23 cellular contexts compared by ENCODE assay signal in genomic region chr1:38512024-38512623, GRCh38.
DNase-seq lines count a peak whose midpoint lies in the region; ATAC-seq and TF ChIP-seq lines count a peak whose summit lies in the region.
"Had no signal": no experiment of that assay in that cellular context is flagged by ENCODE, and none has a peak within 500 bp of the region (broad histone marks: within the 10 kb centered on the region; RNA-seq: fewer than 3 reads in every experiment).

No MANE protein-coding gene starts in this region.

- no peak overlapping the region for H3K4me3 ChIP-seq in esophagus squamous epithelium
- H3K4me3 ChIP-seq in suprapubic skin: no peak overlapping the region
- H3K4me3 ChIP-seq: A549; BLaER1 treated with 17β-estradiol and CSF1 and Interleukin-3, amounts not matched to agents 10 nM and 100 nM; GM12878; GM23338 had no signal

- WGBS in esophagus squamous epithelium, 2 donors: 28 to 32% methylated on average over 3 of the region's 3 CpGs
- WGBS in suprapubic skin: 39% methylated on average over 3 of the region's 3 CpGs

- intact Hi-C loops in esophagus squamous epithelium (cut with DNase I): no loop called here

- no peaks in the 10 kb centered on the region for H3K4me1 Mint-ChIP-seq in activated CD8-positive, alpha-beta memory T cell treated with anti-CD3 and anti-CD28 coated beads, Interleukin-2, amount 10 ng/mL, durations not matched to agents 7 days and 5 days
- H3K4me1 Mint-ChIP-seq: CD8-positive, alpha-beta memory T cell had no signal

- ATAC-seq in activated CD8-positive, alpha-beta memory T cell treated with anti-CD3 and anti-CD28 coated beads, Interleukin-2, amount 10 ng/mL, durations not matched to agents 7 days and 5 days: no peak
- no peak for ATAC-seq in GM18517 (IDR thresholded peaks at IDR 0.05; ENCODE audit: unreplicated experiment)
- ATAC-seq: A549, GM12878, GM23338, HCT116 had no signal

- peaks cover 40% of the 10 kb centered on the region for H3K27me3 Mint-ChIP-seq in activated CD8-positive, alpha-beta memory T cell treated with anti-CD3 and anti-CD28 coated beads, Interleukin-2, amount 10 ng/mL, durations not matched to agents 7 days and 5 days

- H3K36me3 ChIP-seq in esophagus squamous epithelium (no peaks in the 10 kb centered on the region), suprapubic skin (no peaks in the 10 kb centered on the region)
- H3K36me3 ChIP-seq: BE2C; BLaER1 treated with 17β-estradiol and CSF1 and Interleukin-3, amounts not matched to agents 10 nM and 100 nM had no signal

- H3K36me3 Mint-ChIP-seq in activated CD8-positive, alpha-beta memory T cell treated with anti-CD3 and anti-CD28 coated beads, Interleukin-2, amount 10 ng/mL, durations not matched to agents 7 days and 5 days: no peaks in the 10 kb centered on the region
- H3K36me3 Mint-ChIP-seq: CD14-positive monocyte; CD8-positive, alpha-beta memory T cell had no signal

- no peak for TF ChIP-seq CTCF in esophagus squamous epithelium (IDR thresholded peaks at IDR 0.05)
- TF ChIP-seq CTCF in suprapubic skin (IDR thresholded peaks at IDR 0.05): no peak

- H3K9me3 ChIP-seq in esophagus squamous epithelium (no peaks in the 10 kb centered on the region), suprapubic skin (no peaks in the 10 kb centered on the region)
- H3K9me3 ChIP-seq: A549; BE2C; BLaER1 treated with 17β-estradiol and CSF1 and Interleukin-3, amounts not matched to agents 10 nM and 100 nM had no signal

- H3K27ac ChIP-seq in esophagus squamous epithelium (peak overlapping the region in 3 of 4 donors; percentile 35 to 69 (median 67)), suprapubic skin (peak overlapping the region; percentile 62)
- H3K27ac ChIP-seq: A549; BLaER1 treated with 17β-estradiol and CSF1 and Interleukin-3, amounts not matched to agents 10 nM and 100 nM had no signal

- CTCF ChIA-PET in activated CD8-positive, alpha-beta memory T cell treated with anti-CD3 and anti-CD28 coated beads, Interleukin-2, amount 10 ng/mL, durations not matched to agents 7 days and 5 days (lab: Charles Lee): no interaction called here

- DNase-seq in NCI-H748 (lab: John Stamatoyannopoulos, UW; ENCODE audit: unreplicated experiment): peak; percentile 10
- no peak for DNase-seq in NCI-H748 treated with DMSO at 0.1 percent for 48 hours (lab: John Stamatoyannopoulos, UW)
- peak; percentile 5 for DNase-seq in NCI-H69 (lab: John Stamatoyannopoulos, UW)
- DNase-seq in esophagus squamous epithelium (lab: John Stamatoyannopoulos, UW): no peak
- no peak for DNase-seq in suprapubic skin (ENCODE audit: low spot score in 2 of 2)
- DNase-seq in activated CD8-positive, alpha-beta memory T cell treated with anti-CD3 and anti-CD28 coated beads, Interleukin-2, amount 10 ng/mL, durations not matched to agents 7 days and 5 days: no peak
- no peak for DNase-seq in ureter (ENCODE audit: low spot score)
- DNase-seq: 8988T; ACHN; AML-193; CD4-positive, alpha-beta T cell; CD8-positive, alpha-beta memory T cell; EL; GDM1; H9 had no signal

- no peaks in the 10 kb centered on the region for H3K9me3 Mint-ChIP-seq in activated CD8-positive, alpha-beta memory T cell treated with anti-CD3 and anti-CD28 coated beads, Interleukin-2, amount 10 ng/mL, durations not matched to agents 7 days and 5 days (ENCODE audit: low read depth)
- H3K9me3 Mint-ChIP-seq: CD14-positive monocyte; CD4-positive, alpha-beta T cell; CD8-positive, alpha-beta memory T cell; GM23338; H9 had no signal

- TF ChIP-seq POLR2A in esophagus squamous epithelium (IDR thresholded peaks at IDR 0.05): no peak
- no peak for TF ChIP-seq POLR2A in suprapubic skin (IDR thresholded peaks at IDR 0.05)

- H3K4me3 Mint-ChIP-seq in activated CD8-positive, alpha-beta memory T cell treated with anti-CD3 and anti-CD28 coated beads, Interleukin-2, amount 10 ng/mL, durations not matched to agents 7 days and 5 days: no peak overlapping the region
- H3K4me3 Mint-ChIP-seq: CD14-positive monocyte; CD4-positive, alpha-beta T cell; CD8-positive, alpha-beta memory T cell; GM23338; H9 had no signal

- TF ChIP-seq EP300 in suprapubic skin (IDR thresholded peaks at IDR 0.05): no peak

- H3K27ac Mint-ChIP-seq in activated CD8-positive, alpha-beta memory T cell treated with anti-CD3 and anti-CD28 coated beads, Interleukin-2, amount 10 ng/mL, durations not matched to agents 7 days and 5 days: no peak overlapping the region
- H3K27ac Mint-ChIP-seq: CD14-positive monocyte; CD4-positive, alpha-beta T cell; CD8-positive, alpha-beta memory T cell; GM23338; H9 had no signal

- peaks cover 0 to 12% (median 0%) of the 10 kb centered on the region in 4 donors for H3K27me3 ChIP-seq in esophagus squamous epithelium
- H3K27me3 ChIP-seq in suprapubic skin: peaks cover 7% of the 10 kb centered on the region
- H3K27me3 ChIP-seq: BE2C; BLaER1 treated with 17β-estradiol and CSF1 and Interleukin-3, amounts not matched to agents 10 nM and 100 nM had no signal

- peaks cover 2 to 67% (median 7%) of the 10 kb centered on the region in 3 donors for H3K4me1 ChIP-seq in esophagus squamous epithelium
- H3K4me1 ChIP-seq in suprapubic skin: peaks cover 47% of the 10 kb centered on the region
- H3K4me1 ChIP-seq: A549, BE2C had no signal

Comparison
In these comparisons a context has a peak if more than half of its experiments do, and no peak if none do; other contexts are left out.
1. DNase-seq: peak in NCI-H748 (single experiment) and NCI-H69 (single experiment); none in NCI-H748 treated with DMSO at 0.1 percent for 48 hours (single experiment), esophagus squamous epithelium (single experiment), suprapubic skin (0 of 2), activated CD8-positive, alpha-beta memory T cell treated with anti-CD3 and anti-CD28 coated beads, Interleukin-2, amount 10 ng/mL, durations not matched to agents 7 days and 5 days (single experiment) and ureter (single experiment).